8 cellular contexts compared by ENCODE assay signal in genomic region chr11:93067881-93068390, GRCh38.
"Had no signal": no experiment of that assay in that cellular context is flagged by ENCODE, and none has a peak within 500 bp of the region (broad histone marks: within the 10 kb centered on the region; RNA-seq: fewer than 3 reads in every experiment).

No MANE protein-coding gene starts in this region.

- DNase-seq: GDM1, GF-D8 had no signal

- H3K4me3 ChIP-seq: GM12878 had no signal

- ATAC-seq: GM12878 had no signal

- FAIRE-seq: G401.6, GM12878, GM12891, GM12892, GM18507, GM19239 had no signal
